ENCODE assay signal across 26 cellular contexts in genomic region chr4:164551713-164552040, GRCh38.
"Had no signal": no experiment of that assay in that cellular context is flagged by ENCODE, and none has a peak within 500 bp of the region (broad histone marks: within the 10 kb centered on the region; RNA-seq: fewer than 3 reads in every experiment).

No MANE protein-coding gene starts in this region.

- DNase-seq: activated CD4-positive, alpha-beta memory T cell treated with anti-CD3 and anti-CD28 coated beads for 36 hours; activated CD4-positive, alpha-beta T cell treated with anti-CD3 and anti-CD28 coated beads for 36 hours; activated CD4-positive, alpha-beta T cell treated with anti-CD3 and anti-CD28 coated beads, Interleukin-2, amount 10 ng/mL, durations not matched to agents 24 days and 14 days; activated CD4-positive, CD25-positive, alpha-beta regulatory T cell; activated CD4-positive, CD25-positive, alpha-beta regulatory T cell treated with anti-CD3 and anti-CD28 coated beads, Interleukin-2, amount 50 U/mL, for 72 hours; activated CD8-positive, alpha-beta memory T cell treated with anti-CD3 and anti-CD28 coated beads, Interleukin-2, amount 50 U/mL, for 48 hours; activated gamma-delta T cell; activated naive CD4-positive, alpha-beta T cell; activated naive CD4-positive, alpha-beta T cell treated with anti-CD3 and anti-CD28 coated beads, Interleukin-2, amount 50 U/mL, for 16 hours; activated T-cell treated with anti-CD3 and anti-CD28 coated beads for 4 hours; activated T-cell treated with anti-CD3 and anti-CD28 coated beads, Interleukin-2, amount 50 U/mL, for 24 hours; activated T-cell treated with anti-CD3 and anti-CD28 coated beads, Interleukin-2, amount 50 U/mL, for 72 hours; amniotic stem cell; anterior cingulate cortex; brain microvascular endothelial cell; dorsolateral prefrontal cortex; effector memory CD4-positive, alpha-beta T cell; endodermal cell; foreskin keratinocyte; gastrocnemius medialis; T-helper 2 cell had no signal

- H3K27me3 ChIP-seq: brain microvascular endothelial cell, dorsolateral prefrontal cortex, foreskin keratinocyte, gastrocnemius medialis had no signal

- H3K36me3 Mint-ChIP-seq: activated CD4-positive, alpha-beta memory T cell treated with anti-CD3 and anti-CD28 coated beads for 36 hours; activated naive CD8-positive, alpha-beta T cell had no signal

- H3K9me3 ChIP-seq: gastrocnemius medialis had no signal

- H3K4me3 ChIP-seq: coronary artery, dorsolateral prefrontal cortex, gastrocnemius medialis had no signal

- H3K27me3 Mint-ChIP-seq: activated CD4-positive, alpha-beta memory T cell treated with anti-CD3 and anti-CD28 coated beads for 36 hours; activated CD4-positive, alpha-beta T cell treated with anti-CD3 and anti-CD28 coated beads for 36 hours; activated CD4-positive, alpha-beta T cell treated with anti-CD3 and anti-CD28 coated beads, Interleukin-2, amount 10 ng/mL, durations not matched to agents 24 days and 14 days; activated naive CD8-positive, alpha-beta T cell; activated T-cell treated with anti-CD3 and anti-CD28 coated beads, Interleukin-2, amount 50 U/mL, for 24 hours; central memory CD8-positive, alpha-beta T cell; dendritic cell treated with granulocyte-macrophage colony-stimulating factor and Interleukin-4, amounts not matched to agents 40 ng/mL and 50 ng/mL, for 4 days had no signal

- ATAC-seq: activated CD4-positive, alpha-beta T cell treated with anti-CD3 and anti-CD28 coated beads for 36 hours; activated T-cell treated with anti-CD3 and anti-CD28 coated beads, Interleukin-2, amount 50 U/mL, for 72 hours; esophagus mucosa; foreskin keratinocyte; gastrocnemius medialis had no signal

- H3K4me1 Mint-ChIP-seq: activated CD4-positive, alpha-beta T cell treated with anti-CD3 and anti-CD28 coated beads for 36 hours; activated CD4-positive, alpha-beta T cell treated with anti-CD3 and anti-CD28 coated beads, Interleukin-2, amount 10 ng/mL, durations not matched to agents 24 days and 14 days; central memory CD8-positive, alpha-beta T cell had no signal

- H3K27ac ChIP-seq: brain microvascular endothelial cell, coronary artery, dorsolateral prefrontal cortex, foreskin keratinocyte, gastrocnemius medialis had no signal

- H3K27ac Mint-ChIP-seq: activated CD4-positive, alpha-beta memory T cell treated with anti-CD3 and anti-CD28 coated beads for 36 hours; activated CD4-positive, alpha-beta T cell treated with anti-CD3 and anti-CD28 coated beads for 36 hours; activated CD4-positive, alpha-beta T cell treated with anti-CD3 and anti-CD28 coated beads, Interleukin-2, amount 10 ng/mL, durations not matched to agents 24 days and 14 days; activated naive CD8-positive, alpha-beta T cell; activated T-cell treated with anti-CD3 and anti-CD28 coated beads, Interleukin-2, amount 50 U/mL, for 24 hours; activated T-cell treated with anti-CD3 and anti-CD28 coated beads, Interleukin-2, amount 50 U/mL, for 72 hours; dendritic cell treated with granulocyte-macrophage colony-stimulating factor and Interleukin-4, amounts not matched to agents 40 ng/mL and 50 ng/mL, for 4 days; endodermal cell had no signal

- H3K36me3 ChIP-seq: brain microvascular endothelial cell, gastrocnemius medialis had no signal

- H3K4me1 ChIP-seq: foreskin keratinocyte, gastrocnemius medialis had no signal

- H3K9me3 Mint-ChIP-seq: activated CD4-positive, alpha-beta T cell treated with anti-CD3 and anti-CD28 coated beads, Interleukin-2, amount 10 ng/mL, durations not matched to agents 24 days and 14 days; activated T-cell treated with anti-CD3 and anti-CD28 coated beads, Interleukin-2, amount 50 U/mL, for 24 hours; central memory CD8-positive, alpha-beta T cell had no signal

- H3K4me3 Mint-ChIP-seq: activated CD4-positive, alpha-beta memory T cell treated with anti-CD3 and anti-CD28 coated beads for 36 hours; activated CD4-positive, alpha-beta T cell treated with anti-CD3 and anti-CD28 coated beads for 36 hours; activated CD4-positive, alpha-beta T cell treated with anti-CD3 and anti-CD28 coated beads, Interleukin-2, amount 10 ng/mL, durations not matched to agents 24 days and 14 days; activated naive CD8-positive, alpha-beta T cell; activated T-cell treated with anti-CD3 and anti-CD28 coated beads, Interleukin-2, amount 50 U/mL, for 24 hours; activated T-cell treated with anti-CD3 and anti-CD28 coated beads, Interleukin-2, amount 50 U/mL, for 72 hours; central memory CD8-positive, alpha-beta T cell; dendritic cell treated with granulocyte-macrophage colony-stimulating factor and Interleukin-4, amounts not matched to agents 40 ng/mL and 50 ng/mL, for 4 days; endodermal cell had no signal
